17 cellular contexts compared by ENCODE assay signal in genomic region chr12:107504503-107504885, GRCh38.
"Had no signal": no experiment of that assay in that cellular context is flagged by ENCODE, and none has a peak within 500 bp of the region (broad histone marks: within the 10 kb centered on the region; RNA-seq: fewer than 3 reads in every experiment).

No MANE protein-coding gene starts in this region.

- ATAC-seq: activated CD4-positive, alpha-beta T cell treated with anti-CD3 and anti-CD28 coated beads for 36 hours; activated CD8-positive, alpha-beta memory T cell treated with anti-CD3 and anti-CD28 coated beads, Interleukin-2, amount 10 ng/mL, durations not matched to agents 7 days and 5 days; activated CD8-positive, alpha-beta T cell treated with anti-CD3 and anti-CD28 coated beads, Interleukin-2, amount 10 ng/mL, durations not matched to agents 7 days and 5 days; activated naive CD4-positive, alpha-beta T cell treated with anti-CD3 and anti-CD28 coated beads, Interleukin-2, amount 50 U/mL, for 72 hours; gastroesophageal sphincter; left cardiac atrium; left ventricle myocardium superior; right lobe of liver; stimulated activated naive CD8-positive, alpha-beta T cell treated with anti-CD3 and anti-CD28 coated beads, Interleukin-15, Interleukin-2, amounts not matched to agents 100 U/mL and 50 U/mL, for 24 hours had no signal

- DNase-seq: activated CD4-positive, alpha-beta T cell treated with anti-CD3 and anti-CD28 coated beads for 36 hours; activated CD4-positive, CD25-positive, alpha-beta regulatory T cell; activated CD8-positive, alpha-beta memory T cell treated with anti-CD3 and anti-CD28 coated beads, Interleukin-2, amount 10 ng/mL, durations not matched to agents 7 days and 5 days; activated CD8-positive, alpha-beta T cell treated with anti-CD3 and anti-CD28 coated beads, Interleukin-2, amount 10 ng/mL, durations not matched to agents 7 days and 5 days; activated T-cell treated with anti-CD3 and anti-CD28 coated beads, Interleukin-2, amount 50 U/mL, for 48 hours; central memory CD4-positive, alpha-beta T cell; islet precursor cell; left cardiac atrium; left ventricle myocardium superior; posterior cingulate gyrus; right lobe of liver; stimulated activated CD4-positive, alpha-beta T cell treated with anti-CD3 and anti-CD28 coated beads, Interleukin-4, amount 100 ng/mL, for 1 hour; stimulated activated naive CD8-positive, alpha-beta T cell treated with anti-CD3 and anti-CD28 coated beads, Interleukin-15, Interleukin-2, amounts not matched to agents 100 U/mL and 50 U/mL, for 24 hours; testis; transverse colon had no signal
